Comparison of ENCODE assay signal across 9 cellular contexts in the genomic region with DNA sequence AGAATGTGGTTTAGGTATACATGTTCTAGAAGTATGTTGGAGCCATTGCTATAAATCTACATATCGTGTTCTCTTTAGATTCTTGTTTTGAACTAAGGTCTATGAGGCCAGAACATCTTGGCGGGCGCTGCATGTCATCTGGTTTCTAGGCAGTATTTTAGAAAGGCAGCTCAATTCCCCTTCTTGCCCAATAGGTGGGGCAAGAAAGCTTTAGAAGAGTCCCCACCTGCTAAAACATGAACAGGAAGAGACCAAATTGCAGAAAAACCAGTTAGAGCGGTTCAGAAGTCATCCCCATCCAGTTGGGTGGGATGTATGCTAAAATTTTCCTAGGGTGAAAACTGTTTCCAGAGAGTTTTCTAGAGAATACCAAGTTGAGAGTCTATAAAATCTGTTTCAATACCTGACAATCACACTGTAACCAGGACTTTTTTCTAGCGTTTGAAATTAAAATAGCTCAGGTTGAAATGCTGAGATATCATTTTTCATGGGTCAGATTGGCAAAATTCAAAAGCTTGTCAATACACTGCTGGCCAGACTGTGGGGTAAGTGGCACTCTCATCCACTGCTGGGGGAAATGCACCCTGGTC. TPM values are rescaled to one million over a fixed set of nuclear protein-coding genes. Genes with fewer than 3 reads are reported as not detected.
DNase-seq lines count a peak whose midpoint lies in the region; ATAC-seq, FAIRE-seq and TF ChIP-seq lines count a peak whose summit lies in the region.
"Had no signal": no experiment of that assay in that cellular context is flagged by ENCODE, and none has a peak within 500 bp of the region (broad histone marks: within the 10 kb centered on the region; RNA-seq: fewer than 3 reads in every experiment).

No MANE protein-coding gene starts in this region.

- ATAC-seq in DND-41 (ENCODE audit: insufficient read depth, low read depth): peak; percentile 95
- ATAC-seq in pancreas: peak; percentile 72 to 96 (median 93)
- ATAC-seq in GM21528 (IDR thresholded peaks at IDR 0.05; ENCODE audit: low FRiP score, unreplicated experiment): no peak

- intact Hi-C loops in pancreas (cut with DNase I): no loop called here

- H3K9ac ChIP-seq in DND-41 (ENCODE audit: low read depth, low read length): no peak overlapping the region

- peaks cover 4% of the 10 kb centered on the region for H3K4me1 ChIP-seq in DND-41 (ENCODE audit: insufficient read depth, low read length)
- peaks cover 0 to 3% (median 0%) of the 10 kb centered on the region in 3 donors for H3K4me1 ChIP-seq in pancreas

- H3K9me3 ChIP-seq in DND-41 (ENCODE audit: insufficient read depth, low read length, severe bottlenecking): no peaks in the 10 kb centered on the region
- H3K9me3 ChIP-seq in pancreas: no peaks in the 10 kb centered on the region

- FAIRE-seq in TTC549 (lab: Jason Lieb, UNC) (peak; percentile 82), pancreas (lab: Jason Lieb, UNC) (peak; percentile 92)

- 4 to 6% methylated on average over 5 of the region's 5 CpGs for WGBS in pancreas, 2 donors

- H3K27ac ChIP-seq in 22Rv1 (no peak overlapping the region), DND-41 (ENCODE audit: low read length) (no peak overlapping the region), pancreas (no peak overlapping the region)
- H3K27ac ChIP-seq: epithelial cell of prostate had no signal

- H3K36me3 ChIP-seq in DND-41 (ENCODE audit: insufficient read depth, low read length) (no peaks in the 10 kb centered on the region), pancreas (no peaks in the 10 kb centered on the region)

- no peaks in the 10 kb centered on the region for H3K79me2 ChIP-seq in DND-41 (ENCODE audit: insufficient read depth, low read length)

- no peaks in the 10 kb centered on the region for H4K20me1 ChIP-seq in DND-41 (ENCODE audit: insufficient read depth, low read length)

- no peak overlapping the region for H3K4me2 ChIP-seq in DND-41 (ENCODE audit: insufficient read depth, low read length)

- H3K4me3 ChIP-seq in DND-41 (ENCODE audit: low read depth in 1 of 2, low read length in 2 of 2): no peak overlapping the region
- no peak overlapping the region for H3K4me3 ChIP-seq in fibroblast of mammary gland (ENCODE audit: control insufficient read depth, low read depth, low read length)
- H3K4me3 ChIP-seq in pancreas: no peak overlapping the region

- peak; percentile 30 for DNase-seq in DND-41
- DNase-seq in H4 (ENCODE audit: low spot score): peak; percentile 24
- DNase-seq in NCI-H146 (lab: John Stamatoyannopoulos, UW): peak; percentile 43
- peak; percentile 57 for DNase-seq in fibroblast of mammary gland (ENCODE audit: low read depth)
- peak in 2 of 6 donors; percentile 7 to 28 for DNase-seq in pancreas

- H3K27me3 ChIP-seq in DND-41 (ENCODE audit: insufficient read depth, low read length, poor library complexity) (no peaks in the 10 kb centered on the region), pancreas (peaks cover 0 to 9% (median 0%) of the 10 kb centered on the region in 4 donors)

- TF ChIP-seq CTCF in 22Rv1 (IDR thresholded peaks at IDR 0.05) (peak; percentile 67), DND-41 (IDR thresholded peaks at IDR 0.05; ENCODE audit: borderline replicate concordance, extremely low read depth, low read length, poor library complexity, severe bottlenecking) (peak; percentile 80), fibroblast of mammary gland (conservative IDR thresholded peaks at IDR 0.05; ENCODE audit: control insufficient read depth, insufficient read depth, low read depth, low read length) (peak; percentile 73), pancreas (IDR thresholded peaks at IDR 0.05) (peak; percentile 28 to 72 (median 64))

- no peak overlapping the region for H2AFZ ChIP-seq in DND-41 (ENCODE audit: low read depth, low read length)

RNA-seq across cellular contexts. Expression of a gene that starts 17.5 kb away (rescaled TPM):
- total RNA-seq in H4 (2014; rRNA removed; shearing (Covaris generic)): 26.8 and 29.6 TPM in 2 replicates
- 10 to 100 TPM in 1 of 6 donors, 1 to 10 TPM in 5; 2.2 to 11.1 (median 4.9) TPM for total RNA-seq in pancreas
- 1 to 10 TPM; 3.5 to 5.1 TPM for polyA plus RNA-seq in pancreas
